ENCODE assay signal across 1 cellular context in genomic region chr14:101478796-101479410, GRCh38.
TF ChIP-seq lines count a peak whose summit lies in the region.

No MANE protein-coding gene starts in this region.

TF ChIP-seq in HepG2, 621 proteins besides CTCF, POLR2A, EP300 and RAD21:
- TF ChIP-seq NR1H2 (CRISPR knock-in tag; IDR thresholded peaks at IDR 0.05; ENCODE audit: borderline replicate concordance, low read depth) (no peak), E2F1 (CRISPR knock-in tag; IDR thresholded peaks at IDR 0.05) (no peak), ZFP36 (IDR thresholded peaks at IDR 0.05; ENCODE audit: borderline replicate concordance, low read depth, low read length, partially characterized antibody) (no peak), SAP130 (CRISPR knock-in tag; IDR thresholded peaks at IDR 0.05; ENCODE audit: low read depth) (no peak), SMAD1 (CRISPR knock-in tag; IDR thresholded peaks at IDR 0.05; ENCODE audit: borderline replicate concordance, low read depth) (no peak), SETDB1 (CRISPR knock-in tag; IDR thresholded peaks at IDR 0.05; ENCODE audit: borderline replicate concordance) (no peak), ZNF678 (CRISPR knock-in tag; IDR thresholded peaks at IDR 0.05) (no peak)
